ENCODE assay signal across 1 cellular context in genomic region chr19:35136977-35137702, GRCh38.
TF ChIP-seq lines count a peak whose summit lies in the region.

No MANE protein-coding gene starts in this region.

TF ChIP-seq in HepG2, 621 proteins besides CTCF, POLR2A, EP300 and RAD21 (continued from another document and continues in another):
- TF ChIP-seq ZBTB43 (CRISPR knock-in tag; conservative IDR thresholded peaks at IDR 0.05) (peak; percentile 99), GMEB1 (CRISPR knock-in tag; IDR thresholded peaks at IDR 0.05; ENCODE audit: borderline replicate concordance) (no peak), REXO4 (CRISPR knock-in tag; IDR thresholded peaks at IDR 0.05; ENCODE audit: borderline replicate concordance) (no peak), POGK (CRISPR knock-in tag; conservative IDR thresholded peaks at IDR 0.05) (no peak), MIER2 (CRISPR knock-in tag; IDR thresholded peaks at IDR 0.05) (no peak), NRL (CRISPR knock-in tag; IDR thresholded peaks at IDR 0.05; ENCODE audit: borderline replicate concordance) (no peak), FOXK2 (IDR thresholded peaks at IDR 0.05) (peak; percentile 50; the same call in 1 of the 2 replicates), DPF2 (CRISPR knock-in tag; IDR thresholded peaks at IDR 0.05; ENCODE audit: borderline replicate concordance, low read depth) (peak; percentile 13; the same call in 1 of the 2 replicates), THAP8 (CRISPR knock-in tag; IDR thresholded peaks at IDR 0.05; ENCODE audit: borderline replicate concordance) (no peak), CREB1 (IDR thresholded peaks at IDR 0.05) (no peak), CREB1 (CRISPR knock-in tag; IDR thresholded peaks at IDR 0.05) (peak; percentile 29), ZNF329 (CRISPR knock-in tag; IDR thresholded peaks at IDR 0.05; ENCODE audit: low read depth) (no peak), CEBPG (CRISPR knock-in tag; IDR thresholded peaks at IDR 0.05) (peak; percentile 41; the same call in 1 of the 2 replicates), MXD3 (CRISPR knock-in tag; IDR thresholded peaks at IDR 0.05) (no peak), E2F1 (CRISPR knock-in tag; IDR thresholded peaks at IDR 0.05) (no peak), MLXIP (CRISPR knock-in tag; IDR thresholded peaks at IDR 0.05; ENCODE audit: borderline replicate concordance) (no peak), WIZ (CRISPR knock-in tag; IDR thresholded peaks at IDR 0.05) (no peak), ZNF407 (CRISPR knock-in tag; IDR thresholded peaks at IDR 0.05; ENCODE audit: not compliant biosample characterization) (no peak), ZC3H13 (CRISPR knock-in tag; IDR thresholded peaks at IDR 0.05) (no peak), ZNF44 (CRISPR knock-in tag; IDR thresholded peaks at IDR 0.05) (no peak), IKZF5 (CRISPR knock-in tag; IDR thresholded peaks at IDR 0.05) (no peak; the same call in 1 of the 2 replicates), ZNF660 (CRISPR knock-in tag; IDR thresholded peaks at IDR 0.05; ENCODE audit: borderline replicate concordance, low read depth) (no peak), RXRA (CRISPR knock-in tag; IDR thresholded peaks at IDR 0.05) (peak; percentile 51; the same call in 1 of the 2 replicates), BCLAF1 (IDR thresholded peaks at IDR 0.05) (no peak), NR2C2 (CRISPR knock-in tag; IDR thresholded peaks at IDR 0.05; ENCODE audit: borderline replicate concordance) (no peak), KDM1A (CRISPR knock-in tag; IDR thresholded peaks at IDR 0.05) (no peak), TBP (CRISPR knock-in tag; IDR thresholded peaks at IDR 0.05) (no peak), MTA1 (CRISPR knock-in tag; IDR thresholded peaks at IDR 0.05; ENCODE audit: borderline replicate concordance) (peak; percentile 59; the same call in 1 of the 2 replicates), ZFYVE20 (CRISPR knock-in tag; IDR thresholded peaks at IDR 0.05; ENCODE audit: borderline replicate concordance, low read depth) (no peak), NFYB (CRISPR knock-in tag; IDR thresholded peaks at IDR 0.05) (no peak), ELK4 (CRISPR knock-in tag; IDR thresholded peaks at IDR 0.05; ENCODE audit: borderline replicate concordance) (no peak), MYNN (CRISPR knock-in tag; IDR thresholded peaks at IDR 0.05; ENCODE audit: low read depth) (no peak), ISL2 (CRISPR knock-in tag; IDR thresholded peaks at IDR 0.05) (no peak)
